ENCODE assay signal across 29 cellular contexts in genomic region chr6:24943774-24944173, GRCh38. TPM values are rescaled to one million over a fixed set of nuclear protein-coding genes. Genes with fewer than 3 reads are reported as not detected.
"Had no signal": no experiment of that assay in that cellular context is flagged by ENCODE, and none has a peak within 500 bp of the region (broad histone marks: within the 10 kb centered on the region; RNA-seq: fewer than 3 reads in every experiment).

No MANE protein-coding gene starts in this region.

- H3K4me1 ChIP-seq: esophagus muscularis mucosa, foreskin keratinocyte, gastroesophageal sphincter, psoas muscle, sigmoid colon, tibial nerve, upper lobe of left lung had no signal

- H3K27me3 Mint-ChIP-seq: memory B cell, naive B cell had no signal

- H3K27ac ChIP-seq: esophagus muscularis mucosa, foreskin keratinocyte, gastroesophageal sphincter, heart left ventricle, hepatocyte, ovary, psoas muscle, sigmoid colon, thoracic aorta, tibial nerve, upper lobe of left lung had no signal

- H3K36me3 ChIP-seq: esophagus muscularis mucosa, gastroesophageal sphincter, heart left ventricle, ovary, sigmoid colon, thoracic aorta, tibial nerve, upper lobe of left lung had no signal

- H3K4me3 Mint-ChIP-seq: memory B cell; mesothelial cell of epicardium; nephron; stimulated activated effector memory CD8-positive, alpha-beta T cell treated with anti-CD3 and anti-CD28 coated beads, Interleukin-12 subunit alpha, Interleukin-12 subunit beta, amount 100 ng/mL, for 72 hours had no signal

- H2AFZ ChIP-seq: hepatocyte had no signal

- H3K4me3 ChIP-seq: esophagus muscularis mucosa, gastroesophageal sphincter, heart left ventricle, hepatocyte, lung, mucosa of descending colon, ovary, psoas muscle, sigmoid colon, thoracic aorta, tibial nerve, upper lobe of left lung had no signal

- H3K27me3 ChIP-seq: esophagus muscularis mucosa, gastroesophageal sphincter, heart left ventricle, hepatocyte, ovary, sigmoid colon, tibial nerve, upper lobe of left lung had no signal

- H3K4me2 ChIP-seq: hepatocyte had no signal

- H3K9me3 ChIP-seq: ovary had no signal

- H3K79me2 ChIP-seq: hepatocyte had no signal

- H3K27ac Mint-ChIP-seq: mesothelial cell of epicardium; nephron; stimulated activated effector memory CD8-positive, alpha-beta T cell treated with anti-CD3 and anti-CD28 coated beads, Interleukin-12 subunit alpha, Interleukin-12 subunit beta, amount 100 ng/mL, for 72 hours had no signal

- DNase-seq: cortex of kidney; effector CD4-positive, alpha-beta T cell; foreskin keratinocyte; heart left ventricle; kidney; mucosa of descending colon; naive B cell; occipital lobe; ovary; posterior cingulate gyrus; psoas muscle; right cardiac atrium; sigmoid colon; stimulated activated CD4-positive, alpha-beta T cell treated with anti-CD3 and anti-CD28 coated beads, Interleukin-2, amount 100 ng/mL, for 24 hours; stimulated activated CD4-positive, alpha-beta T cell treated with anti-CD3 and anti-CD28 coated beads, Interleukin-4, amount 100 ng/mL, for 24 hours; stimulated activated naive CD8-positive, alpha-beta T cell treated with anti-CD3 and anti-CD28 coated beads, Interleukin-15, Interleukin-2, amounts not matched to agents 100 U/mL and 50 U/mL, for 24 hours; upper lobe of left lung had no signal

- H3K4me1 Mint-ChIP-seq: mesothelial cell of epicardium, nephron had no signal

- ATAC-seq: foreskin keratinocyte; gastroesophageal sphincter; heart left ventricle; left lobe of liver; mucosa of descending colon; psoas muscle; right cardiac atrium; stimulated activated effector memory CD8-positive, alpha-beta T cell treated with anti-CD3 and anti-CD28 coated beads, Interleukin-12 subunit alpha, Interleukin-12 subunit beta, amount 100 ng/mL, for 72 hours; stimulated activated naive CD8-positive, alpha-beta T cell treated with anti-CD3 and anti-CD28 coated beads, Interleukin-15, Interleukin-2, amounts not matched to agents 100 U/mL and 50 U/mL, for 24 hours had no signal

RNA-seq across cellular contexts. Expression of gene RIPOR2, which starts 8.0 kb away (rescaled TPM):
- total RNA-seq: endothelial cell of umbilical vein had no signal
- polyA plus RNA-seq: foreskin keratinocyte had no signal
